ENCODE assay signal across 15 cellular contexts in the genomic region with DNA sequence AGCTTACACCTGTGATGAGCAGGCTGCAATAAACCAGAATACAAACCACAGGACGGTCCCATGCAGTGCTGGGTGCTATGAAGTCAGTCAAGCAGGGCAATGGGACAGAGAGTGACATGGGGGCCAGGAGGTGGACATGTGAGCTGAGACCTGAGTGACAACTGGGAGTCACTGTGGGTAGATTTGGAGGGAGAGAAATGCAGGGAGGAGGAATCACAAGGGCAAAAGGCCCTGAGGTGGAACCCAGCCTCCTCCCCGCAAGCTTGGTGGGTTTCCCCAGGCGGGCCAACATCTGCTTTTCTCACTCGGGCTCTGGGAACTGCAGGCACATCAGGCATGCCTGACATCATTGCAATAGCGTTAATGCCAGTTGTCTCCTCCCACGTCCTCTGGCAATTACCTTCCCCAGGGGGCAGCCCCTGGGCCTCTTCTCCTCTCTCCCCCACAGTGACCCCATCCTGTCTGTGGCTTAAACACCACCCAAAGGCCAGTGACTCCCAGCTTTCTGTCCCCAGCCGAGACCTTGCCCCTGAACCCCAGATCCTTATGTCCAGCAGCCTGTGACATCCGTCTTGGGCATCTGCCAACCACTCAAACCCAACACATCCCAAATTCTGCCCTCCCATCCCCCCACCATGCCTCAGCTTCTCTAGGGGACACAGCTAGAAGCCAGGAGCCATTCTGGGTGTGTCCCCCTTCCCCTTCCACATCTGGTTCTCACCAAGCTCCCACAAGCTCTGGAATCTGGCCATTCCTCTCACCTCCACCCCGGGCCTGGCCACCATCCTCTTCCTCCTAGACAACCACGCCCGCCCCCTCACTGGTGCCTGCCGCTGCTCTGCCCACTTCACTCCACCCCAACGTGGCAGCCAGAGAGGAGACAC. TPM values are rescaled to one million over a fixed set of nuclear protein-coding genes. Genes with fewer than 3 reads are reported as not detected.
DNase-seq lines count a peak whose midpoint lies in the region; ATAC-seq and TF ChIP-seq lines count a peak whose summit lies in the region.
"Had no signal": no experiment of that assay in that cellular context is flagged by ENCODE, and none has a peak within 500 bp of the region (broad histone marks: within the 10 kb centered on the region; RNA-seq: fewer than 3 reads in every experiment).

No MANE protein-coding gene starts in this region.

- H3K36me3 Mint-ChIP-seq in activated T-helper 17 cell treated with anti-CD3 and anti-CD28 coated beads, Interleukin-2, amount 50 U/mL, for 72 hours (ENCODE audit: low read depth), result no peaks in the 10 kb centered on the region
- H3K36me3 Mint-ChIP-seq: CD4-positive, alpha-beta memory T cell had no signal

- H3K9me3 Mint-ChIP-seq in activated T-helper 17 cell treated with anti-CD3 and anti-CD28 coated beads, Interleukin-2, amount 50 U/mL, for 72 hours, result no peaks in the 10 kb centered on the region
- H3K9me3 Mint-ChIP-seq: activated T-helper 2 cell treated with anti-CD3 and anti-CD28 coated beads, Interferon-gamma antibody, Interleukin-2, Interleukin-4, amounts not matched to agents 10 μg/mL and 5 μg/mL and 100 μg/mL, durations not matched to agents 14 hours and 24 hours and 36 hours had no signal

- intact Hi-C loops in Right ventricle myocardium inferior (cut with DNase I), result no loop called here

- H3K4me1 ChIP-seq in BE2C, result no peaks in the 10 kb centered on the region
- H3K4me1 ChIP-seq: heart right ventricle, thyroid gland had no signal

- H3K36me3 ChIP-seq in BE2C, result no peaks in the 10 kb centered on the region
- H3K36me3 ChIP-seq: heart right ventricle, thyroid gland had no signal

- no peaks in the 10 kb centered on the region for H3K9me3 ChIP-seq in BE2C
- H3K9me3 ChIP-seq: heart right ventricle, thyroid gland had no signal

- peaks cover 1% of the 10 kb centered on the region; the same call in 1 of the 2 replicates for H3K27me3 ChIP-seq in BE2C
- H3K27me3 ChIP-seq: thyroid gland had no signal

- no peak overlapping the region for H3K4me3 Mint-ChIP-seq in activated T-helper 17 cell treated with anti-CD3 and anti-CD28 coated beads, Interleukin-2, amount 50 U/mL, for 72 hours
- H3K4me3 Mint-ChIP-seq: CD4-positive, alpha-beta memory T cell had no signal

- H3K4me1 Mint-ChIP-seq in activated T-helper 17 cell treated with anti-CD3 and anti-CD28 coated beads, Interleukin-2, amount 50 U/mL, for 72 hours, result no peaks in the 10 kb centered on the region
- H3K4me1 Mint-ChIP-seq: CD4-positive, alpha-beta memory T cell had no signal

- H3K27me3 Mint-ChIP-seq in activated T-helper 17 cell treated with anti-CD3 and anti-CD28 coated beads, Interleukin-2, amount 50 U/mL, for 72 hours, result peaks cover 42% of the 10 kb centered on the region

- H3K27ac Mint-ChIP-seq in activated T-helper 17 cell treated with anti-CD3 and anti-CD28 coated beads, Interleukin-2, amount 50 U/mL, for 72 hours, result no peak overlapping the region
- H3K27ac Mint-ChIP-seq: activated T-helper 2 cell treated with anti-CD3 and anti-CD28 coated beads, Interferon-gamma antibody, Interleukin-2, Interleukin-4, amounts not matched to agents 10 μg/mL and 5 μg/mL and 100 μg/mL, durations not matched to agents 14 hours and 24 hours and 36 hours had no signal

- no peak overlapping the region for H3K4me3 ChIP-seq in BE2C (ENCODE audit: low read depth, low read length)
- H3K4me3 ChIP-seq: heart right ventricle, thyroid gland had no signal

- no peak for TF ChIP-seq CTCF in BE2C (IDR thresholded peaks at IDR 0.05; ENCODE audit: low read depth, low read length)

- peak; percentile 76 for ATAC-seq in GM19023 (IDR thresholded peaks at IDR 0.05; ENCODE audit: unreplicated experiment)
- ATAC-seq in HG02885 (IDR thresholded peaks at IDR 0.05; ENCODE audit: poor library complexity, unreplicated experiment), result peak; percentile 68
- peak; percentile 46 for ATAC-seq in activated T-helper 17 cell treated with anti-CD3 and anti-CD28 coated beads, Interleukin-2, amount 50 U/mL, for 72 hours (replicated peaks)
- no peak for ATAC-seq in Right ventricle myocardium inferior
- ATAC-seq in HG03135 (IDR thresholded peaks at IDR 0.05; ENCODE audit: unreplicated experiment), result no peak

- peak; percentile 33 for DNase-seq in BE2C
- DNase-seq in NCI-H2029 treated with DMSO at 0.1 percent for 48 hours (lab: John Stamatoyannopoulos, UW), result no peak
- DNase-seq in Right ventricle myocardium inferior (ENCODE audit: missing footprints), result no peak
- DNase-seq in activated T-cell treated with anti-CD3 and anti-CD28 coated beads, Interleukin-2, amount 50 U/mL, for 48 hours, result no peak
- DNase-seq: CD4-positive, alpha-beta memory T cell; heart right ventricle; T-helper 1 cell; thyroid gland had no signal

RNA-seq across cellular contexts. Expression of gene PDRG1, which starts 28.2 kb away (rescaled TPM):
- polyA plus RNA-seq in BE2C (2012; ENCODE audit: insufficient read depth, insufficient read length, low read depth), result 93.4 TPM
- 10 to 100 TPM; 13.1 to 19.1 TPM for total RNA-seq in activated T-helper 17 cell treated with anti-CD3 and anti-CD28 coated beads, Interleukin-2, amount 50 U/mL, for 72 hours
- total RNA-seq in Right ventricle myocardium inferior, result 11.0 TPM

RNA-seq across cellular contexts. Expression of gene XKR7, which starts 44.3 kb away (rescaled TPM):
- polyA plus RNA-seq in BE2C (2012; ENCODE audit: insufficient read depth, insufficient read length, low read depth), result 63.7 TPM
- under 1 TPM; 0.03 to 0.04 TPM for total RNA-seq in activated T-helper 17 cell treated with anti-CD3 and anti-CD28 coated beads, Interleukin-2, amount 50 U/mL, for 72 hours
- not detected for total RNA-seq in Right ventricle myocardium inferior
- total RNA-seq: activated T-helper 2 cell treated with anti-CD3 and anti-CD28 coated beads, Interferon-gamma antibody, Interleukin-2, Interleukin-4, amounts not matched to agents 10 μg/mL and 5 μg/mL and 100 μg/mL, durations not matched to agents 14 hours and 24 hours and 36 hours; CD4-positive, alpha-beta memory T cell; dermis microvascular lymphatic vessel endothelial cell; heart right ventricle had no signal
- polyA plus RNA-seq: CD4-positive, alpha-beta memory T cell; heart right ventricle had no signal

RNA-seq across cellular contexts. Expression of gene TTLL9, which starts 53.2 kb away (rescaled TPM):
- not detected for polyA plus RNA-seq in BE2C (2012; ENCODE audit: insufficient read depth, insufficient read length, low read depth)
- not detected for total RNA-seq in activated T-helper 17 cell treated with anti-CD3 and anti-CD28 coated beads, Interleukin-2, amount 50 U/mL, for 72 hours
- not detected for total RNA-seq in Right ventricle myocardium inferior
- total RNA-seq: activated T-helper 2 cell treated with anti-CD3 and anti-CD28 coated beads, Interferon-gamma antibody, Interleukin-2, Interleukin-4, amounts not matched to agents 10 μg/mL and 5 μg/mL and 100 μg/mL, durations not matched to agents 14 hours and 24 hours and 36 hours; CD4-positive, alpha-beta memory T cell; dermis microvascular lymphatic vessel endothelial cell; mononuclear cell had no signal

RNA-seq across cellular contexts. Expression of gene DUSP15, which starts 53.3 kb away (rescaled TPM):
- polyA plus RNA-seq in BE2C (2012; ENCODE audit: insufficient read depth, insufficient read length, low read depth), result 0.69 TPM
- not detected for total RNA-seq in activated T-helper 17 cell treated with anti-CD3 and anti-CD28 coated beads, Interleukin-2, amount 50 U/mL, for 72 hours
- 2.9 TPM for total RNA-seq in Right ventricle myocardium inferior
- total RNA-seq: activated T-helper 2 cell treated with anti-CD3 and anti-CD28 coated beads, Interferon-gamma antibody, Interleukin-2, Interleukin-4, amounts not matched to agents 10 μg/mL and 5 μg/mL and 100 μg/mL, durations not matched to agents 14 hours and 24 hours and 36 hours; CD4-positive, alpha-beta memory T cell; mononuclear cell had no signal
- polyA plus RNA-seq: CD4-positive, alpha-beta memory T cell had no signal

Comparison
In these comparisons a context has a peak if more than half of its experiments do, and no peak if none do; other contexts are left out.
1. ATAC-seq: peak in GM19023 (single experiment), HG02885 (single experiment) and activated T-helper 17 cell treated with anti-CD3 and anti-CD28 coated beads, Interleukin-2, amount 50 U/mL, for 72 hours (single experiment); none in Right ventricle myocardium inferior (single experiment) and HG03135 (single experiment).